In the genomic region with DNA sequence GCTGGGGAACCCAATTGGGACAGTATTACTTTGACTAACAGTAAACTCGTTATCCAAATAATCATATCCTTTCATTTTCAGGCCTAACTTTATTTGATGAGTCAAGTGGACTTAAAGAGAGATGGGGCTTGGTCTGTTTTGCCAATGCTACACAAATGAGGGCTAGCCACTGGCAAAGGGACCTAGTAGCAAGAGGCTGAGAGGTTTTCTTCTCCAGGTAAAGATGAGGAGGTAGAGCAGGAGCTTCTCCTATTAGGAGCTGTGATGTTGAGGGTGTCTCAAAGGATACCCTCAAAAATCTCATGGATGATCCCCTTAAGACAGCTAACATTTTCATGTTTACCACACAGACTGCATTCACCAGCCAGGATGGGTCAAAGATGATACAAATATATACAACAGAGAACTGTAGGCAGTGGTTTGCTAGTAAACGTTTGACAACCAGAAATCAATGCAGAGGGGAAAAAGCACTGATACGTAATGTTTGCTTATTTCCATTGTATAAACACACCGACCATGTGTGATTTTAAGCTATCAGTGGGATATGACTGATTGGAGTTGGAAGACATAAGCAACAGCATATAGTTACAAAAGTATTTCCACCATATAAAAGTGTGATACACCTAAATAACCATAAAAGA, we compare ENCODE assay signal across 31 cellular contexts.
"Had no signal": no experiment of that assay in that cellular context is flagged by ENCODE, and none has a peak within 500 bp of the region (broad histone marks: within the 10 kb centered on the region; RNA-seq: fewer than 3 reads in every experiment).

No MANE protein-coding gene starts in this region.

- H3K27me3 ChIP-seq: brain microvascular endothelial cell, Peyer's patch, SJSA1 had no signal

- FAIRE-seq: TTC549 had no signal

- H3K4me1 ChIP-seq: Peyer's patch, SJSA1 had no signal

- H3K4me2 ChIP-seq: SK-N-SH had no signal

- H3K36me3 ChIP-seq: brain microvascular endothelial cell, Peyer's patch, SJSA1 had no signal

- H3K4me3 ChIP-seq: Peyer's patch, SJSA1 had no signal

- H3K27ac ChIP-seq: brain microvascular endothelial cell, Peyer's patch, SJSA1 had no signal

- H3K9ac ChIP-seq: SK-N-SH had no signal

- DNase-seq: activated B cell treated with CpG ODN at 0.5 μM for 24 hours; activated CD4-positive, alpha-beta memory T cell treated with anti-CD3 and anti-CD28 coated beads for 36 hours; activated CD4-positive, alpha-beta T cell treated with anti-CD3 and anti-CD28 coated beads for 4 hours; activated CD4-positive, alpha-beta T cell treated with anti-CD3 and anti-CD28 coated beads, Interleukin-2, amount 50 U/mL, for 1 hour; activated CD4-positive, CD25-positive, alpha-beta regulatory T cell treated with anti-CD3 and anti-CD28 coated beads, Interleukin-2, amount 50 U/mL, for 72 hours; activated CD8-positive, alpha-beta memory T cell treated with anti-CD3 and anti-CD28 coated beads, Interleukin-2, amount 50 U/mL, for 4 hours; activated effector memory CD4-positive, alpha-beta T cell treated with anti-CD3 and anti-CD28 coated beads, Interleukin-2, amount 50 U/mL, for 16 hours; activated naive CD4-positive, alpha-beta T cell; activated naive CD4-positive, alpha-beta T cell treated with anti-CD3 and anti-CD28 coated beads, Interleukin-2, amount 50 U/mL, for 16 hours; activated naive CD8-positive, alpha-beta T cell treated with anti-CD3 and anti-CD28 coated beads for 36 hours; activated T-cell treated with anti-CD3 and anti-CD28 coated beads for 4 hours; activated T-cell treated with anti-CD3 and anti-CD28 coated beads, Interleukin-2, amount 50 U/mL, for 48 hours; amniotic stem cell; aorta; brain microvascular endothelial cell; central memory CD4-positive, alpha-beta T cell; NCI-H1105; NCI-H1436; NCI-H187; NCI-H2029 treated with DMSO at 0.1 percent for 48 hours; NCI-H2107; NCI-H2171; NCI-H510A; NCI-H526 treated with DMSO at 0.1 percent for 48 hours; PC-3; Peyer's patch; RPMI8226; SHP77 treated with DMSO at 0.1 percent for 48 hours; SK-N-SH had no signal

- ATAC-seq: PC-3 had no signal

- H3K9me3 ChIP-seq: Peyer's patch, SJSA1, SK-N-SH had no signal
